Comparison of ENCODE assay signal across 1 cellular context in genomic region chr4:145481942-145482208, GRCh38.
A peak's percentile ranks its signal among the peaks of the same experiment; 100 is the strongest.
TF ChIP-seq lines count a peak whose summit lies in the region.

No MANE protein-coding gene starts in this region.

TF ChIP-seq in WTC11, 78 proteins besides CTCF, POLR2A, EP300 and RAD21 (continued from another document):
- 0 out of 2 replicates have a peak, but pooled peaks have one; percentile 0 for TF ChIP-seq FOXP1 (CRISPR knock-in tag; IDR thresholded peaks at IDR 0.05; ENCODE audit: borderline replicate concordance)
- TF ChIP-seq MXD4 (CRISPR knock-in tag; IDR thresholded peaks at IDR 0.05; ENCODE audit: borderline replicate concordance), result no peak
- no peak for TF ChIP-seq ZBTB43 (CRISPR knock-in tag; IDR thresholded peaks at IDR 0.05)
- TF ChIP-seq ELF4 (CRISPR knock-in tag; IDR thresholded peaks at IDR 0.05; ENCODE audit: low read depth), result no peak
- peak; percentile 23; the same call in 1 of the 2 replicates for TF ChIP-seq E2F5 (CRISPR knock-in tag; IDR thresholded peaks at IDR 0.05)
- no peak for TF ChIP-seq GTF2I (CRISPR knock-in tag; conservative IDR thresholded peaks at IDR 0.05)
- 0 out of 2 replicates have a peak, but pooled peaks have one; percentile 6 for TF ChIP-seq ESRRA (CRISPR knock-in tag; IDR thresholded peaks at IDR 0.05; ENCODE audit: borderline replicate concordance)
- no peak for TF ChIP-seq ZNF317 (CRISPR knock-in tag; IDR thresholded peaks at IDR 0.05; ENCODE audit: borderline replicate concordance, low read depth)
